In genomic region chr12:76470028-76470939, GRCh38 we compare ENCODE assay signal across 8 cellular contexts.
DNase-seq lines count a peak whose midpoint lies in the region; ATAC-seq and TF ChIP-seq lines count a peak whose summit lies in the region.

No MANE protein-coding gene starts in this region.

- no peaks in the 10 kb centered on the region for H3K9me3 ChIP-seq in CD4-positive, alpha-beta T cell (ENCODE audit: control insufficient read depth, low read length)

- H3K36me3 Mint-ChIP-seq in CD4-positive, alpha-beta T cell (ENCODE audit: low read depth) = peaks cover 13% of the 10 kb centered on the region
- peaks cover 1% of the 10 kb centered on the region for H3K36me3 Mint-ChIP-seq in activated CD8-positive, alpha-beta T cell treated with anti-CD3 and anti-CD28 coated beads for 36 hours (ENCODE audit: low read depth)

- POLR2A ChIA-PET in CD4-positive, alpha-beta T cell (lab: Charles Lee) = interaction anchor here (1.2 to 2.5 kb wide), 4 partner anchors 8 to 48 kb away, joined by 3 to 5 read pairs (median 3); no protein-coding TSS in a partner anchor
- POLR2A ChIA-PET in activated CD8-positive, alpha-beta T cell treated with anti-CD3 and anti-CD28 coated beads for 36 hours (lab: Charles Lee) = interaction anchor here (1.4 kb wide), 1 partner anchor 89 kb away, joined by 3 read pairs; the partner anchor contains the start of gene OSBPL8

- H3K27ac Mint-ChIP-seq in CD4-positive, alpha-beta T cell = no peak overlapping the region
- H3K27ac Mint-ChIP-seq in activated CD8-positive, alpha-beta T cell treated with anti-CD3 and anti-CD28 coated beads for 36 hours = no peak overlapping the region

- intact Hi-C loops in CD4-positive, alpha-beta T cell (cut with DNase I, micrococcal nuclease) = no loop called here
- intact Hi-C loops in activated CD8-positive, alpha-beta T cell treated with anti-CD3 and anti-CD28 coated beads for 36 hours (cut with micrococcal nuclease) = loop anchor here (10.0 kb wide), 1 partner anchor 85 kb away; the partner anchor contains the start of gene OSBPL8

- peaks cover 7% of the 10 kb centered on the region for H3K4me1 Mint-ChIP-seq in CD4-positive, alpha-beta T cell (ENCODE audit: low read depth)
- peaks cover 11% of the 10 kb centered on the region for H3K4me1 Mint-ChIP-seq in activated CD8-positive, alpha-beta T cell treated with anti-CD3 and anti-CD28 coated beads for 36 hours (ENCODE audit: low read depth)

- H3K9me3 Mint-ChIP-seq in CD4-positive, alpha-beta T cell = no peaks in the 10 kb centered on the region
- H3K9me3 Mint-ChIP-seq in activated CD8-positive, alpha-beta T cell treated with anti-CD3 and anti-CD28 coated beads for 36 hours = no peaks in the 10 kb centered on the region

- no peaks in the 10 kb centered on the region for H3K27me3 Mint-ChIP-seq in CD4-positive, alpha-beta T cell
- H3K27me3 Mint-ChIP-seq in activated CD8-positive, alpha-beta T cell treated with anti-CD3 and anti-CD28 coated beads for 36 hours = no peaks in the 10 kb centered on the region

- H3K4me3 Mint-ChIP-seq in CD4-positive, alpha-beta T cell = no peak overlapping the region
- H3K4me3 Mint-ChIP-seq in activated CD8-positive, alpha-beta T cell treated with anti-CD3 and anti-CD28 coated beads for 36 hours = no peak overlapping the region

- TF ChIP-seq CTCF in CD4-positive, alpha-beta T cell (IDR thresholded peaks at IDR 0.05) = no peak
- TF ChIP-seq CTCF in activated CD8-positive, alpha-beta T cell treated with anti-CD3 and anti-CD28 coated beads for 36 hours (IDR thresholded peaks at IDR 0.05) = no peak

- no peak for DNase-seq in CD4-positive, alpha-beta T cell
- DNase-seq in activated CD8-positive, alpha-beta T cell treated with anti-CD3 and anti-CD28 coated beads for 36 hours = peak; percentile 20
- DNase-seq in iris pigment epithelial cell (ENCODE audit: low read depth) (peak; percentile 96), left lobe of liver (ENCODE audit: low spot score) (no peak), NCI-H345 treated with DMSO at 0.1 percent for 48 hours (lab: John Stamatoyannopoulos, UW; ENCODE audit: unreplicated experiment) (no peak)

- peak; percentile 67 for ATAC-seq in CD4-positive, alpha-beta T cell (ENCODE audit: poor library complexity)
- ATAC-seq in GM19397 (IDR thresholded peaks at IDR 0.05; ENCODE audit: unreplicated experiment) = peak; percentile 60
- peak; percentile 86 for ATAC-seq in HG03457 (IDR thresholded peaks at IDR 0.05; ENCODE audit: unreplicated experiment)
- peak; percentile 82 for ATAC-seq in activated CD8-positive, alpha-beta T cell treated with anti-CD3 and anti-CD28 coated beads for 36 hours
- no peak for ATAC-seq in GM19455 (IDR thresholded peaks at IDR 0.05; ENCODE audit: unreplicated experiment)
- no peak for ATAC-seq in left lobe of liver

- no peaks in the 10 kb centered on the region for H3K27me3 ChIP-seq in CD4-positive, alpha-beta T cell (ENCODE audit: control insufficient read depth, insufficient read depth, low read length)

- no peak overlapping the region for H3K27ac ChIP-seq in CD4-positive, alpha-beta T cell (ENCODE audit: low read depth, low read length)

- CTCF ChIA-PET in CD4-positive, alpha-beta T cell (lab: Charles Lee) = interaction anchor here (1.9 to 2.4 kb wide), 2 partner anchors 15 to 117 kb away, joined by 4 to 8 read pairs; no protein-coding TSS in a partner anchor
- CTCF ChIA-PET in activated CD8-positive, alpha-beta T cell treated with anti-CD3 and anti-CD28 coated beads for 36 hours (lab: Charles Lee) = interaction anchor here (1.8 to 3.0 kb wide), 2 partner anchors 14 to 116 kb away, joined by 6 to 14 read pairs; no protein-coding TSS in a partner anchor

Comparison
In these comparisons a context has a peak if more than half of its experiments do, and no peak if none do; other contexts are left out.
1. ATAC-seq: peak in CD4-positive, alpha-beta T cell (single experiment), GM19397 (single experiment), HG03457 (single experiment) and activated CD8-positive, alpha-beta T cell treated with anti-CD3 and anti-CD28 coated beads for 36 hours (single experiment); none in GM19455 (single experiment) and left lobe of liver (single experiment).
2. DNase-seq: peak in activated CD8-positive, alpha-beta T cell treated with anti-CD3 and anti-CD28 coated beads for 36 hours (single experiment) and iris pigment epithelial cell (single experiment); none in CD4-positive, alpha-beta T cell (0 of 10), left lobe of liver (single experiment) and NCI-H345 treated with DMSO at 0.1 percent for 48 hours (single experiment).